ENCODE assay signal across 8 cellular contexts in genomic region chr4:5222047-5222446, GRCh38.
"Had no signal": no experiment of that assay in that cellular context is flagged by ENCODE, and none has a peak within 500 bp of the region (broad histone marks: within the 10 kb centered on the region; RNA-seq: fewer than 3 reads in every experiment).

No MANE protein-coding gene starts in this region.

- DNase-seq: GDM1, GF-D8 had no signal

- ATAC-seq: GM12878 had no signal

- H3K4me3 ChIP-seq: GM12878 had no signal

- FAIRE-seq: G401.6, GM12878, GM12891, GM12892, GM18507, GM19239 had no signal
